Comparison of ENCODE assay signal across 21 cellular contexts in genomic region chr3:40631341-40631995, GRCh38.
DNase-seq lines count a peak whose midpoint lies in the region; ATAC-seq and TF ChIP-seq lines count a peak whose summit lies in the region.
"Had no signal": no experiment of that assay in that cellular context is flagged by ENCODE, and none has a peak within 500 bp of the region (broad histone marks: within the 10 kb centered on the region; RNA-seq: fewer than 3 reads in every experiment).

No MANE protein-coding gene starts in this region.

- no peak overlapping the region for H2AK5ac ChIP-seq in trophoblast cell (ENCODE audit: low read length)

- peak overlapping the region in 4 of 11 experiments; percentile 5 to 51 (median 30); a peak in 2 of 22 replicates for H3K27ac ChIP-seq in BLaER1 treated with 17β-estradiol and CSF1 and Interleukin-3, amounts not matched to agents 10 nM and 100 nM
- peak overlapping the region; percentile 72 for H3K27ac ChIP-seq in trophoblast cell (ENCODE audit: low read depth, low read length)
- no peak overlapping the region for H3K27ac ChIP-seq in Karpas-422 (ENCODE audit: low read length)

- peak overlapping the region; percentile 71 for H2BK5ac ChIP-seq in trophoblast cell (ENCODE audit: low read depth, low read length, poor library complexity)

- H3K14ac ChIP-seq in trophoblast cell (ENCODE audit: low read length): peak overlapping the region; percentile 49

- H3K23ac ChIP-seq in trophoblast cell (ENCODE audit: low read length): no peak overlapping the region

- H3K4me2 ChIP-seq in BLaER1 treated with 17β-estradiol and CSF1 and Interleukin-3, amounts not matched to agents 10 nM and 100 nM: peak overlapping the region in 9 of 11 experiments; percentile 17 to 68 (median 63); a peak in 16 of 22 replicates
- H3K4me2 ChIP-seq in trophoblast cell (ENCODE audit: low read length): peak overlapping the region; percentile 41
- H3K4me2 ChIP-seq in Karpas-422 (ENCODE audit: low read depth, low read length, poor library complexity, severe bottlenecking): no peak overlapping the region

- H3K9ac ChIP-seq in BLaER1 treated with 17β-estradiol and CSF1 and Interleukin-3, amounts not matched to agents 10 nM and 100 nM: no peak overlapping the region
- no peak overlapping the region for H3K9ac ChIP-seq in trophoblast cell (ENCODE audit: low read length)
- no peak overlapping the region for H3K9ac ChIP-seq in Karpas-422 (ENCODE audit: low read length)

- peaks cover 13% of the 10 kb centered on the region for H3K79me1 ChIP-seq in trophoblast cell (ENCODE audit: low read length)

- no CpG with 5 or more reads among the region's 5 CpGs for WGBS in trophoblast cell (ENCODE audit: extremely low coverage, insufficient coverage, insufficient read length)

- peak overlapping the region; percentile 79 for H2BK12ac ChIP-seq in trophoblast cell (ENCODE audit: low read length)

- H3K27me3 ChIP-seq in BLaER1 treated with 17β-estradiol and CSF1 and Interleukin-3, amounts not matched to agents 10 nM and 100 nM: no peaks in the 10 kb centered on the region
- no peaks in the 10 kb centered on the region for H3K27me3 ChIP-seq in trophoblast cell (ENCODE audit: insufficient read depth, low read length)
- peaks cover 3% of the 10 kb centered on the region; the same call in 1 of the 2 replicates for H3K27me3 ChIP-seq in Karpas-422 (ENCODE audit: low read length)

- H2BK120ac ChIP-seq in trophoblast cell (ENCODE audit: insufficient read depth, low read length, poor library complexity): peak overlapping the region; percentile 85

- H3K9me2 ChIP-seq in Karpas-422 (replicated peaks; ENCODE audit: insufficient read depth, low read length): no peaks in the 10 kb centered on the region

- no peak for TF ChIP-seq CTCF in epithelial cell of esophagus (IDR thresholded peaks at IDR 0.05; ENCODE audit: insufficient read depth, low read depth, low read length, missing control alignments)

- H4K20me1 ChIP-seq in BLaER1 treated with 17β-estradiol and CSF1 and Interleukin-3, amounts not matched to agents 10 nM and 100 nM: no peaks in the 10 kb centered on the region
- H4K20me1 ChIP-seq in Karpas-422 (ENCODE audit: insufficient read depth, low read depth, low read length): no peaks in the 10 kb centered on the region

- H3K9me3 ChIP-seq in BLaER1 treated with 17β-estradiol and CSF1 and Interleukin-3, amounts not matched to agents 10 nM and 100 nM (replicated peaks in 1 of 11): peaks cover 48 to 84% (median 62%) of the 10 kb centered on the region in 11 experiments
- H3K9me3 ChIP-seq in trophoblast cell (ENCODE audit: insufficient read depth, low read depth, low read length) (peaks cover 4% of the 10 kb centered on the region), Karpas-422 (ENCODE audit: low read length) (no peaks in the 10 kb centered on the region)

- peak overlapping the region; percentile 83 for H4K8ac ChIP-seq in trophoblast cell (ENCODE audit: low read depth, low read length)

- H3K79me2 ChIP-seq in trophoblast cell (ENCODE audit: control insufficient read depth, insufficient read depth, low read length, poor library complexity): no peaks in the 10 kb centered on the region
- H3K79me2 ChIP-seq in Karpas-422 (ENCODE audit: low read length): no peaks in the 10 kb centered on the region

- peak; percentile 17 for DNase-seq in LoVo (ENCODE audit: low spot score)
- peak; percentile 78 for DNase-seq in epithelial cell of esophagus (ENCODE audit: low read depth)
- DNase-seq in trophoblast cell: peak; percentile 46 to 75
- no peak for DNase-seq in Karpas-422
- no peak for DNase-seq in activated naive CD4-positive, alpha-beta T cell (lab: John Stamatoyannopoulos, UW)
- DNase-seq in NCI-H1092 (lab: John Stamatoyannopoulos, UW): no peak
- DNase-seq: activated B cell treated with CpG ODN at 0.5 μM for 24 hours; activated CD4-positive, alpha-beta T cell treated with anti-CD3 and anti-CD28 coated beads, Interleukin-2, amount 50 U/mL, for 48 hours; CD4-positive, alpha-beta memory T cell; DMS153; GF-D8; glutamatergic neuron; NCI-H2029; NCI-H524; posterior cingulate gyrus; RPMI8226; stimulated activated CD4-positive, alpha-beta T cell treated with anti-CD3 and anti-CD28 coated beads, Interleukin-1b, Interleukin-23, amount 100 ng/mL, for 48 hours; substantia nigra had no signal

- ATAC-seq in GM18907 (IDR thresholded peaks at IDR 0.05; ENCODE audit: unreplicated experiment): no peak
- ATAC-seq: HCT116 had no signal

- peaks cover 0 to 15% (median 12%) of the 10 kb centered on the region in 10 experiments; a peak in 16 of 20 replicates for H3K4me1 ChIP-seq in BLaER1 treated with 17β-estradiol and CSF1 and Interleukin-3, amounts not matched to agents 10 nM and 100 nM
- H3K4me1 ChIP-seq in trophoblast cell (ENCODE audit: control insufficient read depth in 1 of 2, insufficient read depth in 2 of 2, low read length in 2 of 2) (peaks cover 14 to 17% of the 10 kb centered on the region in 2 experiments), Karpas-422 (ENCODE audit: low read length) (no peaks in the 10 kb centered on the region)

- peak overlapping the region; percentile 26 for H4K12ac ChIP-seq in trophoblast cell (ENCODE audit: low read depth, low read length)

- peak overlapping the region; percentile 35 for H3K4ac ChIP-seq in trophoblast cell (ENCODE audit: low read depth, low read length)

- H3K36me3 ChIP-seq in BLaER1 treated with 17β-estradiol and CSF1 and Interleukin-3, amounts not matched to agents 10 nM and 100 nM: peaks cover 0 to 6% (median 0%) of the 10 kb centered on the region in 11 experiments; a peak in 1 of 22 replicates
- no peaks in the 10 kb centered on the region for H3K36me3 ChIP-seq in trophoblast cell (ENCODE audit: control insufficient read depth in 1 of 2, insufficient read depth in 2 of 2, low read length in 2 of 2)
- H3K36me3 ChIP-seq in Karpas-422 (ENCODE audit: insufficient read depth, low read length): no peaks in the 10 kb centered on the region

- no peak overlapping the region for H3K18ac ChIP-seq in trophoblast cell (ENCODE audit: low read length)

- no peak overlapping the region for H3K4me3 ChIP-seq in BLaER1 treated with 17β-estradiol and CSF1 and Interleukin-3, amounts not matched to agents 10 nM and 100 nM
- H3K4me3 ChIP-seq in epithelial cell of esophagus (ENCODE audit: low read length) (no peak overlapping the region), trophoblast cell (ENCODE audit: low read depth, low read length) (no peak overlapping the region), Karpas-422 (ENCODE audit: low read length) (no peak overlapping the region)

- peak overlapping the region; percentile 35 for H2AFZ ChIP-seq in trophoblast cell (ENCODE audit: insufficient read depth, low read length, poor library complexity)
- no peak overlapping the region for H2AFZ ChIP-seq in Karpas-422 (ENCODE audit: low read length)

- peak overlapping the region; percentile 70 for H4K91ac ChIP-seq in trophoblast cell (ENCODE audit: low read depth, low read length)

Comparison
In these comparisons a context has a peak if more than half of its experiments do, and no peak if none do; other contexts are left out.
1. DNase-seq: peak in LoVo (single experiment), epithelial cell of esophagus (single experiment) and trophoblast cell (2 of 2); none in Karpas-422 (single experiment), activated naive CD4-positive, alpha-beta T cell (0 of 4) and NCI-H1092 (single experiment).